In genomic region chr2:203583696-203584095, GRCh38 we compare ENCODE assay signal across 8 cellular contexts. TPM values are rescaled to one million over a fixed set of nuclear protein-coding genes. Genes with fewer than 3 reads are reported as not detected.
A peak's percentile ranks its signal among the peaks of the same experiment; 100 is the strongest.
DNase-seq lines count a peak whose midpoint lies in the region; ATAC-seq and TF ChIP-seq lines count a peak whose summit lies in the region.

No MANE protein-coding gene starts in this region.

- H4K20me1 ChIP-seq in IMR-90 (ENCODE audit: insufficient read depth, low read length), result no peaks in the 10 kb centered on the region

- no peak for TF ChIP-seq CTCF in IMR-90 (conservative IDR thresholded peaks at IDR 0.05; ENCODE audit: low read depth, low read length)
- TF ChIP-seq CTCF in colonic mucosa (IDR thresholded peaks at IDR 0.05), result no peak
- TF ChIP-seq CTCF in upper lobe of right lung (IDR thresholded peaks at IDR 0.05), result no peak
- no peak for TF ChIP-seq CTCF in vagina (IDR thresholded peaks at IDR 0.05)

- H3K4me1 ChIP-seq in IMR-90 (ENCODE audit: control insufficient read depth, insufficient read depth, low read length) (peaks cover 5% of the 10 kb centered on the region), colonic mucosa (peaks cover 24% of the 10 kb centered on the region), upper lobe of right lung (peaks cover 19% of the 10 kb centered on the region), vagina (peaks cover 41% of the 10 kb centered on the region)

- intact Hi-C loops in IMR-90 (cut with micrococcal nuclease) (no loop called here), colonic mucosa (cut with DNase I) (no loop called here), upper lobe of right lung (cut with DNase I) (no loop called here), vagina (cut with DNase I) (no loop called here)

- no peak overlapping the region; the same call in 1 of the 2 replicates for H3K14ac ChIP-seq in IMR-90 (replicated peaks; ENCODE audit: low read depth, low read length)

- 0 out of 2 replicates have a peak overlapping the region, but pooled peaks have one; percentile 12 for H2BK120ac ChIP-seq in IMR-90 (ENCODE audit: low read depth, low read length)

- POLR2A ChIA-PET in IMR-90 (lab: Charles Lee; ENCODE audit: unreplicated experiment), result interaction anchor here (0.5 kb wide), 1 partner anchor 1343 kb away, joined by 3 read pairs; no protein-coding TSS in a partner anchor

- no peak overlapping the region for H4K8ac ChIP-seq in IMR-90 (ENCODE audit: low read depth in 2 of 2, low read length in 2 of 2)

- H3K79me1 ChIP-seq in IMR-90 (ENCODE audit: low read depth in 1 of 2, low read length in 2 of 2), result no peaks in the 10 kb centered on the region

- H3K9ac ChIP-seq in IMR-90 (ENCODE audit: low read depth, low read length), result no peak overlapping the region
- peak overlapping the region in 1 of 2 donors; percentile 9 for H3K9ac ChIP-seq in colonic mucosa (ENCODE audit: low read depth in 2 of 2, low read length in 2 of 2)

- TF ChIP-seq RAD21 in IMR-90 (IDR thresholded peaks at IDR 0.05; ENCODE audit: low read length), result no peak

- H3K27me3 ChIP-seq in IMR-90 (ENCODE audit: control insufficient read depth, insufficient read depth, low read length), result no peaks in the 10 kb centered on the region
- H3K27me3 ChIP-seq in colonic mucosa, result no peaks in the 10 kb centered on the region
- H3K27me3 ChIP-seq in upper lobe of right lung, result no peaks in the 10 kb centered on the region
- no peaks in the 10 kb centered on the region for H3K27me3 ChIP-seq in vagina

- H3K18ac ChIP-seq in IMR-90 (ENCODE audit: low read depth, low read length), result no peak overlapping the region

- H2AFZ ChIP-seq in IMR-90 (replicated peaks; ENCODE audit: low read length, poor library complexity), result no peak overlapping the region

- H2BK15ac ChIP-seq in IMR-90 (ENCODE audit: low read depth, low read length), result no peak overlapping the region; the same call in 2 of the 3 replicates

- H3K36me3 ChIP-seq in IMR-90 (ENCODE audit: control insufficient read depth, insufficient read depth, low read length), result no peaks in the 10 kb centered on the region
- no peaks in the 10 kb centered on the region for H3K36me3 ChIP-seq in colonic mucosa
- H3K36me3 ChIP-seq in upper lobe of right lung, result no peaks in the 10 kb centered on the region
- H3K36me3 ChIP-seq in vagina, result no peaks in the 10 kb centered on the region

- H3K56ac ChIP-seq in IMR-90 (ENCODE audit: extremely low read depth, insufficient read depth, low read length), result no peak overlapping the region

- peaks cover 11% of the 10 kb centered on the region; the same call in 1 of the 2 replicates for H3K9me1 ChIP-seq in IMR-90 (ENCODE audit: insufficient read depth, low read length)

- BruUV-seq in IMR-90 (replicated peaks; lab: Mats Ljungman, UMichigan), result no TSS peak

- H3K4ac ChIP-seq in IMR-90 (ENCODE audit: low read depth, low read length), result no peak overlapping the region; the same call in 1 of the 2 replicates

- H4K91ac ChIP-seq in IMR-90 (ENCODE audit: insufficient read depth, low read depth, low read length), result no peak overlapping the region

- dilution Hi-C loops in IMR-90 (cut with HindIII; ENCODE audit: low sequenced_read_pairs, unreplicated experiment), result no loop called here

- TF ChIP-seq POLR2A in IMR-90 (IDR thresholded peaks at IDR 0.05; ENCODE audit: low read depth, low read length) (no peak), vagina (IDR thresholded peaks at IDR 0.05) (no peak)

- in situ Hi-C loops in IMR-90 (cut with MboI; ENCODE audit: low sequenced_read_pairs), result no loop called here

- no peak overlapping the region; the same call in 1 of the 2 replicates for H3K23ac ChIP-seq in IMR-90 (ENCODE audit: low read depth, low read length)

- H3K27ac ChIP-seq in IMR-90 (ENCODE audit: insufficient read depth, low read length) (no peak overlapping the region), colonic mucosa (peak overlapping the region; percentile 78), upper lobe of right lung (no peak overlapping the region), vagina (no peak overlapping the region)

- H4K5ac ChIP-seq in IMR-90 (ENCODE audit: low read depth, low read length), result no peak overlapping the region

- H3K4me3 ChIP-seq in IMR-90 (ENCODE audit: insufficient read depth, low read depth, low read length) (no peak overlapping the region), colonic mucosa (no peak overlapping the region), upper lobe of right lung (no peak overlapping the region), vagina (no peak overlapping the region)

- CTCF ChIA-PET in IMR-90 (lab: Yijun Ruan, JAX), result interaction anchor here (0.5 kb wide), 1 partner anchor 1320 kb away, joined by 3 read pairs; no protein-coding TSS in a partner anchor

- peak; percentile 44 for ATAC-seq in GM21381 (IDR thresholded peaks at IDR 0.05; ENCODE audit: unreplicated experiment)
- ATAC-seq in IMR-90 (ENCODE audit: low read depth), result peak; percentile 28
- ATAC-seq in upper lobe of right lung, result peak; percentile 44

- no peak overlapping the region for H2BK5ac ChIP-seq in IMR-90 (ENCODE audit: low read depth, low read length, poor library complexity, severe bottlenecking)

- peak; percentile 78 for DNase-seq in Daoy (ENCODE audit: low read depth)
- DNase-seq in IMR-90, result peak; percentile 76
- DNase-seq in colonic mucosa, result no peak
- DNase-seq in upper lobe of right lung, result no peak
- no peak for DNase-seq in NCI-H748 (lab: John Stamatoyannopoulos, UW; ENCODE audit: unreplicated experiment)
- no peak for DNase-seq in GM19238 (ENCODE audit: insufficient read length, low spot score)
- no peak for DNase-seq in vagina (ENCODE audit: extremely low spot score in 2 of 2)

- H2AK9ac ChIP-seq in IMR-90 (replicated peaks; ENCODE audit: low read depth, low read length, poor library complexity), result no peak overlapping the region

- no peak overlapping the region; the same call in 1 of the 2 replicates for H3K4me2 ChIP-seq in IMR-90 (ENCODE audit: low read depth, low read length)

- H2BK20ac ChIP-seq in IMR-90 (ENCODE audit: low read depth, low read length), result no peak overlapping the region

- H3K9me3 ChIP-seq in IMR-90 (ENCODE audit: control insufficient read depth, insufficient read depth, low read length) (no peaks in the 10 kb centered on the region), colonic mucosa (no peaks in the 10 kb centered on the region), upper lobe of right lung (no peaks in the 10 kb centered on the region), vagina (no peaks in the 10 kb centered on the region)

- peak overlapping the region; percentile 0; the same call in 1 of the 2 replicates for H2AK5ac ChIP-seq in IMR-90 (ENCODE audit: low read depth, low read length)

- no CpG with 5 or more reads among the region's 2 CpGs for WGBS in IMR-90 (ENCODE audit: extremely low coverage in 2 of 2, insufficient read length in 1 of 2), 2 experiments

TF ChIP-seq in IMR-90, 13 proteins besides CTCF, POLR2A, EP300 and RAD21:
- TF ChIP-seq RFX5 (IDR thresholded peaks at IDR 0.05; ENCODE audit: low read depth, low read length) (no peak), FOS (IDR thresholded peaks at IDR 0.05; ENCODE audit: low read depth, low read length) (no peak), MAZ (IDR thresholded peaks at IDR 0.05; ENCODE audit: borderline replicate concordance, low read depth, low read length) (no peak), MXI1 (IDR thresholded peaks at IDR 0.05; ENCODE audit: borderline replicate concordance, low read depth, low read length) (no peak), ELK1 (IDR thresholded peaks at IDR 0.05; ENCODE audit: borderline replicate concordance, low read depth, low read length) (no peak), CEBPB (IDR thresholded peaks at IDR 0.05; ENCODE audit: low read depth, low read length) (no peak), NFE2L2 (IDR thresholded peaks at IDR 0.05; ENCODE audit: low read depth, low read length) (no peak), MAFK (IDR thresholded peaks at IDR 0.05; ENCODE audit: low read depth, low read length) (no peak), RCOR1 (IDR thresholded peaks at IDR 0.05; ENCODE audit: insufficient replicate concordance, low read length) (no peak), SMC3 (IDR thresholded peaks at IDR 0.05; ENCODE audit: low read depth, low read length) (no peak), CHD1 (IDR thresholded peaks at IDR 0.05; ENCODE audit: low read depth, low read length) (no peak), BHLHE40 (IDR thresholded peaks at IDR 0.05; ENCODE audit: low read depth, low read length) (no peak)
- TF ChIP-seq, protein P1, sequence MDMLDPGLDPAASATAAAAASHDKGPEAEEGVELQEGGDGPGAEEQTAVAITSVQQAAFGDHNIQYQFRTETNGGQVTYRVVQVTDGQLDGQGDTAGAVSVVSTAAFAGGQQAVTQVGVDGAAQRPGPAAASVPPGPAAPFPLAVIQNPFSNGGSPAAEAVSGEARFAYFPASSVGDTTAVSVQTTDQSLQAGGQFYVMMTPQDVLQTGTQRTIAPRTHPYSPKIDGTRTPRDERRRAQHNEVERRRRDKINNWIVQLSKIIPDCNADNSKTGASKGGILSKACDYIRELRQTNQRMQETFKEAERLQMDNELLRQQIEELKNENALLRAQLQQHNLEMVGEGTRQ (IDR thresholded peaks at IDR 0.05; ENCODE audit: low read depth, low read length), result no peak

RNA-seq across cellular contexts. Expression of gene RAPH1, which starts 48.6 kb away (rescaled TPM):
- total RNA-seq in Daoy (2014; rRNA removed; shearing (Covaris generic)), result 5.8 and 16.4 TPM in 2 replicates
- 13.1 and 15.1 TPM in 2 replicates for total RNA-seq in IMR-90 (2012; rRNA removed)
- polyA plus RNA-seq in IMR-90 (2012; rRNA removed), result 5.2 and 7.5 TPM in 2 replicates
- polyA plus RNA-seq in IMR-90 (2012; cell fraction: cytosol; rRNA removed), result 3.1 and 5.5 TPM in 2 replicates
- 4.1 and 12.6 TPM in 2 replicates for polyA plus RNA-seq in IMR-90 (2012; cell fraction: nucleus; rRNA removed; ENCODE audit: low replicate concordance)
- 10 to 100 TPM; 26.1 to 39.5 TPM for total RNA-seq in colonic mucosa
- 93.4 TPM for total RNA-seq in upper lobe of right lung
- total RNA-seq in vagina, result 22.6 TPM

Comparison
In these comparisons a context has a peak if more than half of its experiments do, and no peak if none do; other contexts are left out.
1. DNase-seq: peak in Daoy (single experiment) and IMR-90 (single experiment); none in colonic mucosa (single experiment), upper lobe of right lung (single experiment), NCI-H748 (single experiment), GM19238 (single experiment) and vagina (0 of 2).
2. Peak in every context shown above with its lines, with median percentiles within 50 percentile points of each other: ATAC-seq.